In genomic region chrX:154987940-154988339, GRCh38 we compare ENCODE assay signal across 1 cellular context.
TF ChIP-seq lines count a peak whose summit lies in the region.

No MANE protein-coding gene starts in this region.

TF ChIP-seq in liver, 16 proteins besides CTCF, POLR2A, EP300 and RAD21 (continued from another document):
- TF ChIP-seq REST (IDR thresholded peaks at IDR 0.05) = peak; percentile 42
